In genomic region chr11:66579017-66579606, GRCh38 we compare ENCODE assay signal across 8 cellular contexts. TPM values are rescaled to one million over a fixed set of nuclear protein-coding genes. Genes with fewer than 3 reads are reported as not detected.
DNase-seq lines count a peak whose midpoint lies in the region; TF ChIP-seq lines count a peak whose summit lies in the region.

No MANE protein-coding gene starts in this region.

- H3K27ac ChIP-seq in AG04450 (ENCODE audit: low read depth, low read length) (no peak overlapping the region), OCI-LY7 (ENCODE audit: low read depth, low read length, poor library complexity, severe bottlenecking) (no peak overlapping the region)

- POLR2A ChIA-PET in AG04450 (lab: Yijun Ruan, JAX) (interaction anchor here (0.6 to 1.0 kb wide), 3 partner anchors 38 to 99 kb away, joined by 3 read pairs; partner anchors contain the start of genes DPP3 and RBM14), OCI-LY7 (lab: Charles Lee) (interaction anchor here (0.5 kb wide), 1 partner anchor 12 kb away, joined by 5 read pairs; no protein-coding TSS in a partner anchor)

- H3K36me3 Mint-ChIP-seq in nephron (ENCODE audit: low read depth): no peaks in the 10 kb centered on the region

- no peak overlapping the region; the same call in 1 of the 2 replicates for H3K4me3 ChIP-seq in AG04450 (ENCODE audit: low read depth, low read length)
- no peak overlapping the region for H3K4me3 ChIP-seq in H7 (ENCODE audit: insufficient read depth, low read depth, low read length)
- no peak overlapping the region for H3K4me3 ChIP-seq in OCI-LY7 (ENCODE audit: low read depth, low read length, poor library complexity, severe bottlenecking)

- H3K9me3 ChIP-seq in AG04450 (ENCODE audit: control insufficient read depth, insufficient read depth, low read length) (peaks cover 7% of the 10 kb centered on the region), OCI-LY7 (ENCODE audit: low read length) (peaks cover 13% of the 10 kb centered on the region; the same call in 1 of the 2 replicates)

- H3K4me1 Mint-ChIP-seq in nephron: peaks cover 23% of the 10 kb centered on the region

- H2AFZ ChIP-seq in OCI-LY7 (ENCODE audit: low read length): no peak overlapping the region

- no peaks in the 10 kb centered on the region for H3K9me2 ChIP-seq in OCI-LY7 (ENCODE audit: insufficient read depth, low read length)

- no peaks in the 10 kb centered on the region for H3K79me2 ChIP-seq in OCI-LY7 (ENCODE audit: insufficient read depth, low read depth, low read length)

- CTCF ChIA-PET in AG04450 (lab: Charles Lee): interaction anchor here (0.6 to 2.6 kb wide), 7 partner anchors 10 to 102 kb away, joined by 3 to 29 read pairs (median 4); partner anchors contain the start of genes CCDC87, CCS, CTSF and RBM14
- CTCF ChIA-PET in OCI-LY7 (lab: Charles Lee; ENCODE audit: unreplicated experiment): interaction anchor here (1.0 kb wide), 1 partner anchor 99 kb away, joined by 4 read pairs; no protein-coding TSS in a partner anchor

- no peaks in the 10 kb centered on the region for H3K27me3 ChIP-seq in AG04450 (ENCODE audit: control insufficient read depth, insufficient read depth, low read length)
- H3K27me3 ChIP-seq in H7 (ENCODE audit: control insufficient read depth, insufficient read depth, low read length): no peaks in the 10 kb centered on the region

- H4K20me1 ChIP-seq in OCI-LY7 (ENCODE audit: insufficient read depth, low read length): no peaks in the 10 kb centered on the region

- no peaks in the 10 kb centered on the region for H3K27me3 Mint-ChIP-seq in nephron (ENCODE audit: low read depth)

- H3K9me3 Mint-ChIP-seq in nephron: peaks cover 3% of the 10 kb centered on the region

- no peak overlapping the region for H3K4me3 Mint-ChIP-seq in nephron

- DNase-seq in AG04450 (ENCODE audit: low read depth, low spot score) (peak; percentile 48), H7 (peak; percentile 92), OCI-LY7 (ENCODE audit: low spot score) (peak; percentile 73), fibroblast of gingiva (ENCODE audit: low read depth) (peak; percentile 47), NCI-H2171 treated with DMSO at 0.1 percent for 48 hours (lab: John Stamatoyannopoulos, UW) (no peak)
- peak; percentile 91 for DNase-seq in activated T-cell treated with anti-CD3 and anti-CD28 coated beads, Interleukin-2, amount 50 U/mL, for 48 hours
- peak; percentile 24 to 76 (median 72) for DNase-seq in stimulated activated naive CD4-positive, alpha-beta T cell (lab: John Stamatoyannopoulos, UW)

- H3K36me3 ChIP-seq in H7 (replicated peaks; ENCODE audit: control insufficient read depth, insufficient read depth, low read length) (no peaks in the 10 kb centered on the region), OCI-LY7 (ENCODE audit: insufficient read depth, low read length) (no peaks in the 10 kb centered on the region)

- H3K4me1 ChIP-seq in OCI-LY7 (ENCODE audit: insufficient read depth, low read length, poor library complexity, severe bottlenecking): no peaks in the 10 kb centered on the region

- intact Hi-C loops in OCI-LY7 (cut with micrococcal nuclease; ENCODE audit: unreplicated experiment): loop anchor here (1.0 to 5.0 kb wide), 4 partner anchors 38 to 172 kb away; partner anchors contain the start of genes RBM14 and RBM4

- no peak overlapping the region for H3K4me2 ChIP-seq in OCI-LY7 (ENCODE audit: low read length)

- H3K27ac Mint-ChIP-seq in nephron: no peak overlapping the region

- TF ChIP-seq CTCF in AG04450 (IDR thresholded peaks at IDR 0.05; ENCODE audit: low read depth, low read length): peak; percentile 84
- peak; percentile 91 for TF ChIP-seq CTCF in OCI-LY7 (conservative IDR thresholded peaks at IDR 0.05; ENCODE audit: low read length)
- TF ChIP-seq CTCF in nephron (IDR thresholded peaks at IDR 0.05; ENCODE audit: unreplicated experiment in 3 of 3): peak; percentile 73 to 77 (median 75)

- BruUV-seq in OCI-LY7 (replicated peaks; lab: Mats Ljungman, UMichigan): no TSS peak

RNA-seq across cellular contexts. Expression of gene CTSF, which starts 10.7 kb away (rescaled TPM):
- 24.3 and 28.1 TPM in 2 replicates for polyA plus RNA-seq in AG04450 (2011; rRNA removed)
- 8.9 and 9.9 TPM in 2 replicates for polyA minus RNA-seq in AG04450 (2011; rRNA and poly(A)+ RNA removed)
- 4.8 and 5.1 TPM in 2 replicates for total RNA-seq in H7 (2014; rRNA removed; shearing (Covaris generic))
- total RNA-seq in OCI-LY7 (2014; rRNA removed; shearing (Covaris generic)): not detected in 2 replicates
- not detected in 2 replicates for total RNA-seq in OCI-LY7 (2022)

RNA-seq across cellular contexts. Expression of gene CCDC87, which starts 13.8 kb away (rescaled TPM):
- polyA plus RNA-seq in AG04450 (2011; rRNA removed): 0.11 and 0.19 TPM in 2 replicates
- 0.23 TPM in 1 of 2 replicates, not detected in the other for polyA minus RNA-seq in AG04450 (2011; rRNA and poly(A)+ RNA removed)
- total RNA-seq in H7 (2014; rRNA removed; shearing (Covaris generic)): 0.52 and 0.67 TPM in 2 replicates
- total RNA-seq in OCI-LY7 (2014; rRNA removed; shearing (Covaris generic)): 0.13 and 0.26 TPM in 2 replicates
- total RNA-seq in OCI-LY7 (2022): 0.17 and 0.36 TPM in 2 replicates

RNA-seq across cellular contexts. Expression of gene CCS, which starts 13.9 kb away (rescaled TPM):
- 26.7 and 30.3 TPM in 2 replicates for polyA plus RNA-seq in AG04450 (2011; rRNA removed)
- 31.1 and 35.4 TPM in 2 replicates for polyA minus RNA-seq in AG04450 (2011; rRNA and poly(A)+ RNA removed)
- total RNA-seq in H7 (2014; rRNA removed; shearing (Covaris generic)): 47.6 and 53.7 TPM in 2 replicates
- 31.7 and 32.6 TPM in 2 replicates for total RNA-seq in OCI-LY7 (2014; rRNA removed; shearing (Covaris generic))
- total RNA-seq in OCI-LY7 (2022): 34.4 and 36.7 TPM in 2 replicates

RNA-seq across cellular contexts. Expression of gene ACTN3, which starts 32.4 kb away (rescaled TPM):
- 0.11 TPM in 2 replicates for polyA plus RNA-seq in AG04450 (2011; rRNA removed)
- 0.09 and 0.46 TPM in 2 replicates for polyA minus RNA-seq in AG04450 (2011; rRNA and poly(A)+ RNA removed)
- total RNA-seq in H7 (2014; rRNA removed; shearing (Covaris generic)): 36.9 and 68.8 TPM in 2 replicates
- total RNA-seq in OCI-LY7 (2014; rRNA removed; shearing (Covaris generic)): not detected in 2 replicates
- total RNA-seq in OCI-LY7 (2022): 0.15 and 0.27 TPM in 2 replicates

RNA-seq across cellular contexts. Expression of gene ZDHHC24, which starts 33.3 kb away (rescaled TPM):
- polyA plus RNA-seq in AG04450 (2011; rRNA removed): 6.2 and 6.8 TPM in 2 replicates
- polyA minus RNA-seq in AG04450 (2011; rRNA and poly(A)+ RNA removed): 2.6 and 3.1 TPM in 2 replicates
- total RNA-seq in H7 (2014; rRNA removed; shearing (Covaris generic)): 14.8 and 25.8 TPM in 2 replicates
- 11.3 and 11.9 TPM in 2 replicates for total RNA-seq in OCI-LY7 (2014; rRNA removed; shearing (Covaris generic))
- total RNA-seq in OCI-LY7 (2022): 33.3 and 35.1 TPM in 2 replicates
